Comparison of ENCODE assay signal across 1 cellular context in the genomic region with DNA sequence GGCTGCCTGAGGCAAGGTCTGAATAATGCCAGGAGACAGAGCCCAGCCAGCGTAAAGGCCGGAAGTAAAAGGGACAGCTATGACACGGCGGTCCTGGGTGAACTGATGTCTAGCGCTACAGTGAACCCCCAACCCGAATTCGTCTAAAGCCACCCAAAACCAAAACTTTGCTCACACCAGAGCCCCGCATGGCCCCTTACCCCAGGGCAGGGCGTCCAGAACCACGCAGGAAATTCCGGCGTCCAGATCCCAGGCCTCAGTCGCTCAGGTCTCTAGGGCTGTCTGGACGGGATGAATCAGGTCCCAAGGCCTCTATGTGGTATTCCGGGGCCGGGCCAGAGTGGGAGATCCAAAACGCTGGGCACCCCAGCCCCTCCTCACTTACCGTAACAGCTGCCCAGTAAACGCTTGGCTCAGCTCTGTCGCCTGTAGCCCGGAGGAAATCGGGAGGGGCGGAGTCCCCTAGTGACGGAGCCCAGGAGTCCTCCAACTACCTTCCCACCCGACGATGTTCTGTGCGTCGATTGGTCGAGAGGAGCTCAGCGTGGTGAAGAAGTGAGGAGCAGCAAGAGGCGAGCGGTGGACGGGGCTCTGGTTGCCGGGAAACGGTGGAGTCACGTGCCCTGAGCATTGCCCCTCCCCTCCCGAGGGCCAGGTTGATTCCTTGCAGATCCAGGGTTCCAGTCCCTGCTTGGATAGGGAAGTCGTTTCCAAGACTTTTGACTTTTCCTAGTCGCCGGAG.
TF ChIP-seq lines count a peak whose summit lies in the region.

TSS of gene CCDC32 (minus strand) at position 452 of the 742 bp plus-strand sequence. CDS start 2,027 bp downstream, outside the sequence.

TF ChIP-seq in K562, 482 proteins besides CTCF, POLR2A, EP300 and RAD21 (continued from another document and continues in another):
- TF ChIP-seq GTF3C2 (IDR thresholded peaks at IDR 0.05; ENCODE audit: borderline replicate concordance, extremely low read depth, insufficient read length) (no peak), ZBTB1 (CRISPR knock-in tag; IDR thresholded peaks at IDR 0.05; ENCODE audit: borderline replicate concordance, low read depth) (no peak), CREBBP (IDR thresholded peaks at IDR 0.05; ENCODE audit: low read depth, low read length) (no peak), ZC3H8 (IDR thresholded peaks at IDR 0.05) (no peak), TBP (optimal IDR thresholded peaks at IDR 0.05; ENCODE audit: low read depth, low read length) (peak; percentile 56), MAFG (tag; conservative IDR thresholded peaks at IDR 0.05) (no peak), ZFP1 (CRISPR knock-in tag; IDR thresholded peaks at IDR 0.05) (no peak), RCOR1 (IDR thresholded peaks at IDR 0.05; ENCODE audit: borderline replicate concordance in 1 of 2, low read depth in 2 of 2, low read length in 2 of 2) (peak in 1 of 2 experiments; percentile 84; a peak in 2 of 4 replicates), THRB (CRISPR knock-in tag; conservative IDR thresholded peaks at IDR 0.05) (no peak), MEF2D (tag; conservative IDR thresholded peaks at IDR 0.05; ENCODE audit: low read depth) (no peak), PCBP2 (IDR thresholded peaks at IDR 0.05; ENCODE audit: low read depth, low read length, poor library complexity, severe bottlenecking) (no peak), SMARCE1 (IDR thresholded peaks at IDR 0.05) (no peak), ESRRB (CRISPR knock-in tag; IDR thresholded peaks at IDR 0.05; ENCODE audit: borderline replicate concordance) (no peak), GTF2B (IDR thresholded peaks at IDR 0.05; ENCODE audit: extremely low read depth, insufficient read length) (no peak), BHLHE40 (IDR thresholded peaks at IDR 0.05; ENCODE audit: low read length) (peak; percentile 98), THRA (IDR thresholded peaks at IDR 0.05) (no peak), SETDB1 (IDR thresholded peaks at IDR 0.05; ENCODE audit: low read length) (no peak)
- TF ChIP-seq, protein P1, sequence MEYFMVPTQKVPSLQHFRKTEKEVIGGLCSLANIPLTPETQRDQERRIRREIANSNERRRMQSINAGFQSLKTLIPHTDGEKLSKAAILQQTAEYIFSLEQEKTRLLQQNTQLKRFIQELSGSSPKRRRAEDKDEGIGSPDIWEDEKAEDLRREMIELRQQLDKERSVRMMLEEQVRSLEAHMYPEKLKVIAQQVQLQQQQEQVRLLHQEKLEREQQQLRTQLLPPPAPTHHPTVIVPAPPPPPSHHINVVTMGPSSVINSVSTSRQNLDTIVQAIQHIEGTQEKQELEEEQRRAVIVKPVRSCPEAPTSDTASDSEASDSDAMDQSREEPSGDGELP (CRISPR knock-in tag; IDR thresholded peaks at IDR 0.05; ENCODE audit: borderline replicate concordance) = peak; percentile 88
- TF ChIP-seq, protein P2, sequence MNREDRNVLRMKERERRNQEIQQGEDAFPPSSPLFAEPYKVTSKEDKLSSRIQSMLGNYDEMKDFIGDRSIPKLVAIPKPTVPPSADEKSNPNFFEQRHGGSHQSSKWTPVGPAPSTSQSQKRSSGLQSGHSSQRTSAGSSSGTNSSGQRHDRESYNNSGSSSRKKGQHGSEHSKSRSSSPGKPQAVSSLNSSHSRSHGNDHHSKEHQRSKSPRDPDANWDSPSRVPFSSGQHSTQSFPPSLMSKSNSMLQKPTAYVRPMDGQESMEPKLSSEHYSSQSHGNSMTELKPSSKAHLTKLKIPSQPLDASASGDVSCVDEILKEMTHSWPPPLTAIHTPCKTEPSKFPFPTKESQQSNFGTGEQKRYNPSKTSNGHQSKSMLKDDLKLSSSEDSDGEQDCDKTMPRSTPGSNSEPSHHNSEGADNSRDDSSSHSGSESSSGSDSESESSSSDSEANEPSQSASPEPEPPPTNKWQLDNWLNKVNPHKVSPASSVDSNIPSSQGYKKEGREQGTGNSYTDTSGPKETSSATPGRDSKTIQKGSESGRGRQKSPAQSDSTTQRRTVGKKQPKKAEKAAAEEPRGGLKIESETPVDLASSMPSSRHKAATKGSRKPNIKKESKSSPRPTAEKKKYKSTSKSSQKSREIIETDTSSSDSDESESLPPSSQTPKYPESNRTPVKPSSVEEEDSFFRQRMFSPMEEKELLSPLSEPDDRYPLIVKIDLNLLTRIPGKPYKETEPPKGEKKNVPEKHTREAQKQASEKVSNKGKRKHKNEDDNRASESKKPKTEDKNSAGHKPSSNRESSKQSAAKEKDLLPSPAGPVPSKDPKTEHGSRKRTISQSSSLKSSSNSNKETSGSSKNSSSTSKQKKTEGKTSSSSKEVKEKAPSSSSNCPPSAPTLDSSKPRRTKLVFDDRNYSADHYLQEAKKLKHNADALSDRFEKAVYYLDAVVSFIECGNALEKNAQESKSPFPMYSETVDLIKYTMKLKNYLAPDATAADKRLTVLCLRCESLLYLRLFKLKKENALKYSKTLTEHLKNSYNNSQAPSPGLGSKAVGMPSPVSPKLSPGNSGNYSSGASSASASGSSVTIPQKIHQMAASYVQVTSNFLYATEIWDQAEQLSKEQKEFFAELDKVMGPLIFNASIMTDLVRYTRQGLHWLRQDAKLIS (CRISPR knock-in tag; IDR thresholded peaks at IDR 0.05) = no peak
- TF ChIP-seq, protein P3, sequence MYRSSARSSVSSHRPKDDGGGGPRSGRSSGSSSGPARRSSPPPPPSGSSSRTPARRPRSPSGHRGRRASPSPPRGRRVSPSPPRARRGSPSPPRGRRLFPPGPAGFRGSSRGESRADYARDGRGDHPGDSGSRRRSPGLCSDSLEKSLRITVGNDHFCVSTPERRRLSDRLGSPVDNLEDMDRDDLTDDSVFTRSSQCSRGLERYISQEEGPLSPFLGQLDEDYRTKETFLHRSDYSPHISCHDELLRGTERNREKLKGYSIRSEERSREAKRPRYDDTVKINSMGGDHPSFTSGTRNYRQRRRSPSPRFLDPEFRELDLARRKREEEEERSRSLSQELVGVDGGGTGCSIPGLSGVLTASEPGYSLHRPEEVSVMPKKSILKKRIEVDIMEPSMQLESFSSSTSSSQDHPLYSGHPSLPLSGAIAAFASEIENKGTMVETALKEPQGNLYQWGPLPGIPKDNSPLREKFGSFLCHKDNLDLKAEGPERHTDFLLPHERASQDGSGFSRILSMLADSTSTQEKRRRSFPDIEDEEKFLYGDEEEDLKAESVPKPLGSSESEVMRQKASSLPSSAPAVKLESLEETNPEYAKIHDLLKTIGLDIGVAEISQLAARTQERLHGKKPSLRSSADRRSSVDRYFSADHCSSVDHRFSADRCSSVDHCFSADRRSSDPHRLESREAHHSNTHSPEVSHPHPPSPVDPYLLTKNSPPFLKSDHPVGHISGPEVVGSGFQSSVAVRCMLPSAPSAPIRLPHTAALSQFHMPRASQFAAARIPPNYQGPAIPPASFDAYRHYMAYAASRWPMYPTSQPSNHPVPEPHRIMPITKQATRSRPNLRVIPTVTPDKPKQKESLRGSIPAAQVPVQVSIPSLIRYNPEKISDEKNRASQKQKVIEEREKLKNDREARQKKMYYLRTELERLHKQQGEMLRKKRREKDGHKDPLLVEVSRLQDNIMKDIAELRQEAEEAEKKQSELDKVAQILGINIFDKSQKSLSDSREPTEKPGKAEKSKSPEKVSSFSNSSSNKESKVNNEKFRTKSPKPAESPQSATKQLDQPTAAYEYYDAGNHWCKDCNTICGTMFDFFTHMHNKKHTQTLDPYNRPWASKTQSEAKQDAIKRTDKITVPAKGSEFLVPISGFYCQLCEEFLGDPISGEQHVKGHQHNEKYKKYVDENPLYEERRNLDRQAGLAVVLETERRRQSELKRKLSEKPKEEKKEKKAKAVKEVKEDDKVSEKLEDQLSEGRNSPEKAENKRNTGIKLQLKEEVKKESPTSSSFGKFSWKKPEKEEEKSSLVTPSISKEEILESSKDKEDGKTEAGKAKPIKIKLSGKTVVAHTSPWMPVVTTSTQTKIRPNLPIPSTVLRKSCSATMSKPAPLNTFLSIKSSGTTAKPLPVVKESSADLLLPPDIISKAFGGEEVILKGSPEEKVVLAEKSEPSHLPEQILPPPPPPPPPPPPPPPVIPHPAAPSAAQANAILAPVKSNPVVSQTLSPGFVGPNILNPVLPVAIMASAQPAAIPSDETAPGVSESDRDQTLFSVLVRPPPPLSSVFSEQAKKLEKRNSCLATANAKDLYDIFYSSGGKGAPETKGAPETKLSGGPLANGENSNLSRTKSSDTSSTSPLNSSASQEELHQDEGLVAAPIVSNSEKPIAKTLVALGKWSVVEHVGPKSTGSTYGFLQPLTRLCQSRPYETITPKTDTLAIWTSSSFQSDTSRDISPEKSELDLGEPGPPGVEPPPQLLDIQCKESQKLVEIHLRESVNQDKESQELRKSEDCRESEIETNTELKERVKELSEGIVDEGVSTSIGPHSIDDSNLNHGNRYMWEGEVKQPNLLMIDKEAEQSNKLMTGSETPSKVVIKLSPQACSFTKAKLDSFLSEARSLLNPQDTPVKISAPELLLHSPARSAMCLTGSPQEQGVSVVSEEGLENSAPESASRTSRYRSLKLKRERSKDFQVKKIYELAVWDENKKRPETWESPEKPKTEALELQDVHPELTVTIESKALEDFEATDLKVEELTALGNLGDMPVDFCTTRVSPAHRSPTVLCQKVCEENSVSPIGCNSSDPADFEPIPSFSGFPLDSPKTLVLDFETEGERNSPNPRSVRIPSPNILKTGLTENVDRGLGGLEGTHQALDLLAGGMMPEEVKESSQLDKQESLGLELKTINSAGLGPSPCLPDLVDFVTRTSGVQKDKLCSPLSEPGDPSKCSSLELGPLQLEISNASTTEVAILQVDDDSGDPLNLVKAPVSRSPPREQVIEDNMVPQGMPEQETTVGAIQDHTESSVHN (IDR thresholded peaks at IDR 0.05; ENCODE audit: borderline replicate concordance in 1 of 2, low read depth in 1 of 2) = no peak
- TF ChIP-seq, protein P4, sequence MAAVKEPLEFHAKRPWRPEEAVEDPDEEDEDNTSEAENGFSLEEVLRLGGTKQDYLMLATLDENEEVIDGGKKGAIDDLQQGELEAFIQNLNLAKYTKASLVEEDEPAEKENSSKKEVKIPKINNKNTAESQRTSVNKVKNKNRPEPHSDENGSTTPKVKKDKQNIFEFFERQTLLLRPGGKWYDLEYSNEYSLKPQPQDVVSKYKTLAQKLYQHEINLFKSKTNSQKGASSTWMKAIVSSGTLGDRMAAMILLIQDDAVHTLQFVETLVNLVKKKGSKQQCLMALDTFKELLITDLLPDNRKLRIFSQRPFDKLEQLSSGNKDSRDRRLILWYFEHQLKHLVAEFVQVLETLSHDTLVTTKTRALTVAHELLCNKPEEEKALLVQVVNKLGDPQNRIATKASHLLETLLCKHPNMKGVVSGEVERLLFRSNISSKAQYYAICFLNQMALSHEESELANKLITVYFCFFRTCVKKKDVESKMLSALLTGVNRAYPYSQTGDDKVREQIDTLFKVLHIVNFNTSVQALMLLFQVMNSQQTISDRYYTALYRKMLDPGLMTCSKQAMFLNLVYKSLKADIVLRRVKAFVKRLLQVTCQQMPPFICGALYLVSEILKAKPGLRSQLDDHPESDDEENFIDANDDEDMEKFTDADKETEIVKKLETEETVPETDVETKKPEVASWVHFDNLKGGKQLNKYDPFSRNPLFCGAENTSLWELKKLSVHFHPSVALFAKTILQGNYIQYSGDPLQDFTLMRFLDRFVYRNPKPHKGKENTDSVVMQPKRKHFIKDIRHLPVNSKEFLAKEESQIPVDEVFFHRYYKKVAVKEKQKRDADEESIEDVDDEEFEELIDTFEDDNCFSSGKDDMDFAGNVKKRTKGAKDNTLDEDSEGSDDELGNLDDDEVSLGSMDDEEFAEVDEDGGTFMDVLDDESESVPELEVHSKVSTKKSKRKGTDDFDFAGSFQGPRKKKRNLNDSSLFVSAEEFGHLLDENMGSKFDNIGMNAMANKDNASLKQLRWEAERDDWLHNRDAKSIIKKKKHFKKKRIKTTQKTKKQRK (IDR thresholded peaks at IDR 0.05; ENCODE audit: borderline replicate concordance, low read depth, low read length) = no peak
